Comparison of ENCODE assay signal across 28 cellular contexts in the genomic region with DNA sequence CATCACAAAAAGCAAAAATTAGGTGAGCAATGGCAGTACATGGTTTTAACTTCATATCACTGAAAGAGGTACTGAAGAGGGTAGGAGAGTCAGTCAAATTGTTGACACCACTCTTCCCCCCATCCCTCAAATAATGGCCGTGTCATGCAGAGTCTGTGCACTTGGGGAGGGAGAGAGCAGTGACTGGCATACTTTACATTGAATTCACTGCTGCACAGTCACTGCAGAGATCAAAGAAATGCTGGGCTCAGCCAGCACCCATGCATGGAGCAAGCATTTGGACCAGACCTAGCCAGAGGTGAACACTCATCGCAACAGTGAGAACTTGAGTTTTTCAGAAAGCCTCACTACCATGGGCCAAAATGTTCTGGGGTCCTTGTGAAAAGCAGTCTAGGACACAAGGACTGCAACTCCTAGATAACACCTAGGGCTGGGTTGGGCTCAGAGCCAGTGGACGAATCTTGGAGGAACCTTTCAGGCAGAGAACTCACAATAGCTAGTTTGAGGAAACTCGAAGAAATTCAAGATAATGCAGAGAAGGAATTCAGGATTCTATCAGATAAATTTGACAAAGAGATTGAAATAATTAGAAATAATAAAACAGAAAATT.
"Had no signal": no experiment of that assay in that cellular context is flagged by ENCODE, and none has a peak within 500 bp of the region (broad histone marks: within the 10 kb centered on the region; RNA-seq: fewer than 3 reads in every experiment).

No MANE protein-coding gene starts in this region.

- FAIRE-seq: islet of Langerhans, urothelium cell line had no signal

- H3K4me1 Mint-ChIP-seq: immature natural killer cell; memory B cell; naive thymus-derived CD4-positive, alpha-beta T cell; stimulated activated naive B cell treated with anti-CD40 and anti-IgM and Interleukin-4, amounts not matched to agents 10 μg/mL and 1 μg/mL and 100 μg/mL, for 72 hours had no signal

- H3K4me1 ChIP-seq: left ventricle myocardium inferior, prostate gland, stomach, testis, thyroid gland, transverse colon, upper lobe of right lung had no signal

- H3K4me3 Mint-ChIP-seq: immature natural killer cell; memory B cell; naive thymus-derived CD4-positive, alpha-beta T cell; natural killer cell treated with Interleukin-12 subunit alpha and Interleukin-12 subunit beta and Interleukin-15 and Interleukin-18, amount 100 ng/mL, for 72 hours; stimulated activated naive B cell treated with anti-CD40 and anti-IgM and Interleukin-4, amounts not matched to agents 10 μg/mL and 1 μg/mL and 100 μg/mL, for 72 hours had no signal

- H3K36me3 ChIP-seq: left ventricle myocardium inferior, ovary, prostate gland, stomach, thyroid gland, transverse colon, upper lobe of right lung had no signal

- H3K27ac Mint-ChIP-seq: immature natural killer cell; memory B cell; naive thymus-derived CD4-positive, alpha-beta T cell; natural killer cell treated with Interleukin-12 subunit alpha and Interleukin-12 subunit beta and Interleukin-15 and Interleukin-18, amount 100 ng/mL, for 72 hours; stimulated activated naive B cell treated with anti-CD40 and anti-IgM and Interleukin-4, amounts not matched to agents 10 μg/mL and 1 μg/mL and 100 μg/mL, for 72 hours had no signal

- H3K27ac ChIP-seq: left ventricle myocardium inferior, ovary, prostate gland, skin epidermis, stomach, testis, transverse colon, upper lobe of right lung had no signal

- ATAC-seq: mucosa of descending colon; naive thymus-derived CD4-positive, alpha-beta T cell; right cardiac atrium; sciatic nerve; stimulated activated naive B cell treated with anti-CD40 and anti-IgM and Interleukin-4, amounts not matched to agents 10 μg/mL and 1 μg/mL and 100 μg/mL, for 72 hours; stimulated activated naive CD8-positive, alpha-beta T cell treated with anti-CD3 and anti-CD28 coated beads, Interleukin-15, Interleukin-2, amounts not matched to agents 100 U/mL and 50 U/mL, for 24 hours; upper lobe of right lung had no signal

- H3K4me3 ChIP-seq: left ventricle myocardium inferior, lung, mucosa of descending colon, ovary, prostate gland, skin epidermis, stomach, testis, thyroid gland, transverse colon, upper lobe of right lung had no signal

- DNase-seq: hypothalamus; immature natural killer cell; left ventricle myocardium inferior; midbrain; mucosa of descending colon; naive thymus-derived CD4-positive, alpha-beta T cell; ovary; retina; right cardiac atrium; stimulated activated CD4-positive, alpha-beta T cell treated with anti-CD3 and anti-CD28 coated beads, Interleukin-12 subunit alpha, Interleukin-12 subunit beta, amount 100 ng/mL, for 4 hours; stimulated activated CD4-positive, alpha-beta T cell treated with anti-CD3 and anti-CD28 coated beads, Interleukin-15, amount 100 ng/mL, for 24 hours; stimulated activated CD4-positive, alpha-beta T cell treated with anti-CD3 and anti-CD28 coated beads, Interleukin-2, amount 100 ng/mL, for 24 hours; stimulated activated CD4-positive, alpha-beta T cell treated with anti-CD3 and anti-CD28 coated beads, Interleukin-4, amount 100 ng/mL, for 1 hour; stimulated activated naive B cell treated with anti-CD40 and anti-IgM and Interleukin-4, amounts not matched to agents 10 μg/mL and 1 μg/mL and 100 μg/mL, for 72 hours; stimulated activated naive CD8-positive, alpha-beta T cell treated with anti-CD3 and anti-CD28 coated beads, Interleukin-15, Interleukin-2, amounts not matched to agents 100 U/mL and 50 U/mL, for 24 hours; stomach; testis; transverse colon; upper lobe of right lung had no signal

- H3K27me3 ChIP-seq: ovary, stomach, testis, thyroid gland, transverse colon, upper lobe of right lung had no signal
